Comparison of ENCODE assay signal across 13 cellular contexts in genomic region chr5:143648696-143649095, GRCh38.
DNase-seq lines count a peak whose midpoint lies in the region; ATAC-seq and TF ChIP-seq lines count a peak whose summit lies in the region.
"Had no signal": no experiment of that assay in that cellular context is flagged by ENCODE, and none has a peak within 500 bp of the region (broad histone marks: within the 10 kb centered on the region; RNA-seq: fewer than 3 reads in every experiment).

No MANE protein-coding gene starts in this region.

- H3K27ac Mint-ChIP-seq in endodermal cell: no peak overlapping the region
- H3K27ac Mint-ChIP-seq in osteocyte (ENCODE audit: unreplicated experiment): no peak overlapping the region
- H3K27ac Mint-ChIP-seq: activated CD4-positive, alpha-beta T cell treated with anti-CD3 and anti-CD28 coated beads, Interleukin-2, amount 10 ng/mL, durations not matched to agents 7 days and 5 days had no signal

- H3K4me3 Mint-ChIP-seq in endodermal cell: no peak overlapping the region
- no peak overlapping the region for H3K4me3 Mint-ChIP-seq in osteocyte (ENCODE audit: unreplicated experiment)
- H3K4me3 Mint-ChIP-seq: activated CD4-positive, alpha-beta T cell treated with anti-CD3 and anti-CD28 coated beads, Interleukin-2, amount 10 ng/mL, durations not matched to agents 7 days and 5 days had no signal

- DNase-seq in NCI-H82 (lab: John Stamatoyannopoulos, UW) (peak; percentile 18), NCI-H82 treated with DMSO at 0.1 percent for 48 hours (lab: John Stamatoyannopoulos, UW; ENCODE audit: unreplicated experiment) (no peak), endodermal cell (no peak), osteoblast (ENCODE audit: insufficient read length, low spot score, missing footprints) (no peak), NCI-H1417 treated with DMSO at 0.1 percent for 48 hours (lab: John Stamatoyannopoulos, UW) (no peak), osteocyte (ENCODE audit: extremely low spot score, unreplicated experiment) (no peak)
- DNase-seq: activated CD4-positive, alpha-beta T cell treated with anti-CD3 and anti-CD28 coated beads, Interleukin-2, amount 10 ng/mL, durations not matched to agents 7 days and 5 days; activated naive CD4-positive, alpha-beta T cell treated with Interleukin-2 at 50 U/mL for 16 hours; cortex of kidney; NCI-H524 had no signal

- no peaks in the 10 kb centered on the region for H3K36me3 Mint-ChIP-seq in endodermal cell (ENCODE audit: low read depth)
- no peaks in the 10 kb centered on the region for H3K36me3 Mint-ChIP-seq in osteocyte (ENCODE audit: unreplicated experiment)

- no peak overlapping the region for H3K4me3 ChIP-seq in endodermal cell (ENCODE audit: low read length)
- H3K4me3 ChIP-seq in osteoblast (ENCODE audit: insufficient read depth, low read length): no peak overlapping the region
- H3K4me3 ChIP-seq: A549 had no signal

- 98% methylated on average over 2 of the region's 2 CpGs; no CpG with 5 or more reads in 1 of the 2 experiments for WGBS in endodermal cell (ENCODE audit: insufficient coverage in 1 of 2, insufficient read length in 1 of 2), 2 experiments

- TF ChIP-seq CTCF in LNCAP (IDR thresholded peaks at IDR 0.05) (peak; percentile 48), endodermal cell (conservative IDR thresholded peaks at IDR 0.05) (peak; percentile 63), osteoblast (IDR thresholded peaks at IDR 0.05; ENCODE audit: extremely low read depth, low read depth, low read length) (peak; percentile 7), osteocyte (IDR thresholded peaks at IDR 0.05) (no peak)

- H3K27ac ChIP-seq in endodermal cell (ENCODE audit: low read depth, low read length) (no peak overlapping the region), osteoblast (ENCODE audit: low read depth, low read length) (no peak overlapping the region)

- H3K4me1 ChIP-seq in endodermal cell (ENCODE audit: control insufficient read depth, insufficient read depth, low read length) (no peaks in the 10 kb centered on the region), osteoblast (ENCODE audit: insufficient read depth, low read length) (peaks cover 6% of the 10 kb centered on the region)

- H3K27me3 ChIP-seq in endodermal cell (ENCODE audit: control insufficient read depth, insufficient read depth, low read length, poor library complexity, severe bottlenecking): no peaks in the 10 kb centered on the region
- no peaks in the 10 kb centered on the region for H3K27me3 ChIP-seq in osteoblast (ENCODE audit: insufficient read depth, low read length)

- no peak overlapping the region for H2AFZ ChIP-seq in osteoblast (ENCODE audit: low read length)

- H3K9me3 Mint-ChIP-seq in endodermal cell (no peaks in the 10 kb centered on the region), osteocyte (ENCODE audit: unreplicated experiment) (peaks cover under 1% of the 10 kb centered on the region)
- H3K9me3 Mint-ChIP-seq: activated CD4-positive, alpha-beta T cell treated with anti-CD3 and anti-CD28 coated beads, Interleukin-2, amount 10 ng/mL, durations not matched to agents 7 days and 5 days had no signal

- ATAC-seq in GM21367 (IDR thresholded peaks at IDR 0.05; ENCODE audit: unreplicated experiment): no peak

- H3K27me3 Mint-ChIP-seq in endodermal cell (ENCODE audit: insufficient read depth) (no peaks in the 10 kb centered on the region), osteocyte (ENCODE audit: unreplicated experiment) (no peaks in the 10 kb centered on the region)
- H3K27me3 Mint-ChIP-seq: activated CD4-positive, alpha-beta T cell treated with anti-CD3 and anti-CD28 coated beads, Interleukin-2, amount 10 ng/mL, durations not matched to agents 7 days and 5 days had no signal

- no peak overlapping the region for H3K9ac ChIP-seq in endodermal cell (ENCODE audit: extremely low read depth, low read length, poor library complexity, severe bottlenecking)

- H4K20me1 ChIP-seq in osteoblast (ENCODE audit: insufficient read depth, low read length): no peaks in the 10 kb centered on the region

- H3K4me2 ChIP-seq in osteoblast (ENCODE audit: insufficient read depth, low read length): no peak overlapping the region
- H3K4me2 ChIP-seq: A549 had no signal

- H3K36me3 ChIP-seq in endodermal cell (ENCODE audit: control insufficient read depth, insufficient read depth, low read length) (no peaks in the 10 kb centered on the region), osteoblast (ENCODE audit: insufficient read depth, low read length) (no peaks in the 10 kb centered on the region)

- no peaks in the 10 kb centered on the region for H3K9me3 ChIP-seq in endodermal cell (ENCODE audit: control insufficient read depth, low read length)
- H3K9me3 ChIP-seq in osteoblast (ENCODE audit: low read depth, low read length): no peaks in the 10 kb centered on the region

- H3K4me1 Mint-ChIP-seq in endodermal cell (no peaks in the 10 kb centered on the region), osteocyte (ENCODE audit: unreplicated experiment) (peaks cover 2% of the 10 kb centered on the region)
- H3K4me1 Mint-ChIP-seq: activated CD4-positive, alpha-beta T cell treated with anti-CD3 and anti-CD28 coated beads, Interleukin-2, amount 10 ng/mL, durations not matched to agents 7 days and 5 days had no signal

- H3K79me2 ChIP-seq in osteoblast (ENCODE audit: insufficient read depth, low read length): no peaks in the 10 kb centered on the region
